In genomic region chr6:32127717-32128592, GRCh38 we compare ENCODE assay signal across 1 cellular context.
TF ChIP-seq lines count a peak whose summit lies in the region.

Gene ATF6B, minus strand, starts transcription at chr6:32128246. Its CDS starts 39 bp downstream, at chr6:32128207.

TF ChIP-seq in GM12878, 131 proteins besides CTCF, POLR2A, EP300 and RAD21 (continued from another document and continues in another):
- TF ChIP-seq REST (IDR thresholded peaks at IDR 0.05; ENCODE audit: low read depth, low read length) (no peak), MXI1 (IDR thresholded peaks at IDR 0.05; ENCODE audit: low read depth, low read length) (peak; percentile 63; the same call in 1 of the 2 replicates), SP1 (IDR thresholded peaks at IDR 0.05; ENCODE audit: low read depth, low read length) (peak; percentile 85), IRF3 (IDR thresholded peaks at IDR 0.05) (peak; percentile 66; the same call in 1 of the 2 replicates), MLLT1 (IDR thresholded peaks at IDR 0.05) (peak; percentile 59; the same call in 1 of the 2 replicates), MTA3 (IDR thresholded peaks at IDR 0.05; ENCODE audit: borderline replicate concordance, low read length) (no peak), ZNF217 (IDR thresholded peaks at IDR 0.05) (no peak), RELB (IDR thresholded peaks at IDR 0.05; ENCODE audit: low read depth) (peak; percentile 89), RFX5 (IDR thresholded peaks at IDR 0.05; ENCODE audit: low read depth, low read length) (peak; percentile 66; the same call in 1 of the 2 replicates), SRF (IDR thresholded peaks at IDR 0.05; ENCODE audit: low read depth in 2 of 2, low read length in 2 of 2) (no peak), BCL11A (IDR thresholded peaks at IDR 0.05; ENCODE audit: low read depth, low read length) (no peak), BCLAF1 (IDR thresholded peaks at IDR 0.05) (no peak), TARDBP (IDR thresholded peaks at IDR 0.05; ENCODE audit: borderline replicate concordance) (no peak), MEF2A (IDR thresholded peaks at IDR 0.05; ENCODE audit: insufficient read depth, low read depth, low read length) (no peak), EED (IDR thresholded peaks at IDR 0.05; ENCODE audit: low read depth) (no peak), BACH1 (IDR thresholded peaks at IDR 0.05; ENCODE audit: borderline replicate concordance) (0 out of 2 replicates have a peak, but pooled peaks have one; percentile 44), FOXM1 (IDR thresholded peaks at IDR 0.05; ENCODE audit: low read depth, low read length) (no peak), ZNF384 (IDR thresholded peaks at IDR 0.05; ENCODE audit: borderline replicate concordance, low read depth, low read length) (no peak), ZNF592 (IDR thresholded peaks at IDR 0.05) (no peak), STAT1 (conservative IDR thresholded peaks at IDR 0.05) (no peak), SIN3A (IDR thresholded peaks at IDR 0.05; ENCODE audit: low read depth, low read length) (peak; percentile 83), CEBPZ (IDR thresholded peaks at IDR 0.05; ENCODE audit: low read depth, low read length) (peak; percentile 41; the same call in 1 of the 2 replicates), SKIL (IDR thresholded peaks at IDR 0.05; ENCODE audit: low read depth, poor library complexity, severe bottlenecking) (no peak), IKZF1 (conservative IDR thresholded peaks at IDR 0.05) (peak; percentile 76), MEF2B (IDR thresholded peaks at IDR 0.05; ENCODE audit: partially characterized antibody, poor library complexity, severe bottlenecking) (no peak), DPF2 (IDR thresholded peaks at IDR 0.05) (no peak), MYB (IDR thresholded peaks at IDR 0.05; ENCODE audit: borderline replicate concordance, low read depth, low read length) (0 out of 2 replicates have a peak, but pooled peaks have one; percentile 30), HCFC1 (IDR thresholded peaks at IDR 0.05; ENCODE audit: low read length) (peak; percentile 76), PML (IDR thresholded peaks at IDR 0.05; ENCODE audit: low read length) (no peak), IRF5 (IDR thresholded peaks at IDR 0.05; ENCODE audit: borderline replicate concordance) (no peak)
